8 cellular contexts compared by ENCODE assay signal in the genomic region with DNA sequence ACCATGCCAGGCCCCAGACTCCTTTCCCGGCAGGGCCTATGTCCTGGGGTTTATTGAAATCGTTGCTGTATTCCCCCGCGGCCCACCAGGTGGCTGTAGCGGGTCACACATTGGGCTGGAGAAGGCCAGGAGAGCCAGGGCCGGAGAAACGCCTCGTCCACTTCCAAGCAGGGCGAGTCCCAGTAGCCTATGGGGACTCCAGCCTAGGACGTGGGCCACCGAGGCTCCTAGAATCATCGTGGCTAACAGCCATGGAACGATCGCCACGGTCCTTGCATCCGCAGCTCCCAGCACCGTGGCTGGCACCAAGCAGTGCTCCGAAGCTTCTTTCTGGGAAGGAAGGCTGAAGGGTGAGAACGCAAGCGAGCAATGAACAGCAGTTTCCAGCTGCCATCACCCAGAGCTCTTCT.
DNase-seq lines count a peak whose midpoint lies in the region; ATAC-seq and TF ChIP-seq lines count a peak whose summit lies in the region.

No MANE protein-coding gene starts in this region.

- intact Hi-C loops in dorsolateral prefrontal cortex (cut with DNase I): no loop called here
- intact Hi-C loops in uterus (cut with DNase I; ENCODE audit: low total_unique reads): no loop called here

- no peaks in the 10 kb centered on the region for H3K4me1 ChIP-seq in uterus

- no peak for ATAC-seq in GM21390 (IDR thresholded peaks at IDR 0.05; ENCODE audit: unreplicated experiment)
- ATAC-seq in HG03432 (IDR thresholded peaks at IDR 0.05; ENCODE audit: unreplicated experiment): no peak

- TF ChIP-seq POLR2A in uterus (IDR thresholded peaks at IDR 0.05): no peak

- CTCF ChIA-PET in GM10248 (lab: Yijun Ruan, JAX): interaction anchor here (2.0 kb wide), 1 partner anchor 9 kb away, joined by 9 read pairs; no protein-coding TSS in a partner anchor

- H3K4me3 ChIP-seq in dorsolateral prefrontal cortex (peak overlapping the region in 22 of 59 donors; percentile 6 to 44 (median 22)), uterus (no peak overlapping the region)

- TF ChIP-seq CTCF in dorsolateral prefrontal cortex (IDR thresholded peaks at IDR 0.05 in 54 of 56, conservative IDR thresholded peaks at IDR 0.05 in 2 of 56; ENCODE audit: low read depth in 1 of 56, partially characterized antibody in 56 of 56) (peak; percentile 25 to 75 (median 58)), uterus (IDR thresholded peaks at IDR 0.05) (peak; percentile 29 to 52 (median 47)), GM10248 (IDR thresholded peaks at IDR 0.05; ENCODE audit: control extremely low read depth, extremely low read depth, low read depth, missing control alignments) (no peak)

- POLR2A ChIA-PET in GM10248 (lab: Yijun Ruan, JAX): no interaction called here

- no peaks in the 10 kb centered on the region for H3K27me3 ChIP-seq in dorsolateral prefrontal cortex
- no peaks in the 10 kb centered on the region for H3K27me3 ChIP-seq in uterus

- H3K27ac ChIP-seq in dorsolateral prefrontal cortex (no peak overlapping the region), uterus (no peak overlapping the region)

- H3K36me3 ChIP-seq in uterus: no peaks in the 10 kb centered on the region

- DNase-seq in EH (ENCODE audit: low read depth) (peak; percentile 72), NCI-H1092 (lab: John Stamatoyannopoulos, UW) (peak; percentile 32), dorsolateral prefrontal cortex (peak in 9 of 10 donors; percentile 41 to 70 (median 59)), lung microvascular endothelial cell (ENCODE audit: low read depth in 2 of 2) (peak; percentile 77 to 81), uterus (peak; percentile 28 to 52), GM10248 (ENCODE audit: extremely low spot score) (no peak)

- H3K9me3 ChIP-seq in uterus: no peaks in the 10 kb centered on the region
